ENCODE assay signal across 19 cellular contexts in the genomic region with DNA sequence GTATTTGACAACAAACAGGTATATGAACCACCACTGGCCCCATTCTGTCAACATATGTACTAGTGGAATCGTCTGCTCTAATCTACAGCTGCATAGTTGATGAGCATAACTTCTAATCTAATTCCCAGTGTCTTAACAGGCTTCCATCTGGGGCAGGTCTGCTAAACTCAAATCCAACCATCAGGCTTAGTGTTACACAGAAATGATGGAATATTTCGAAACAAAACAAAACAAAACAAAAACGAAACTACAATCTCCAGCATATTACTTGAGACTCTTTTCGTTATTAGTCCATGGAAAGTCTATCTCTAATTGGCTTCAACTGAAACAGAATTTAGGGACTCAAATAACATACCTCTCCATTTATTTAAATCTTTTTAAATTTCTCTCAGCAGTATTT. TPM values are rescaled to one million over a fixed set of nuclear protein-coding genes. Genes with fewer than 3 reads are reported as not detected.
DNase-seq lines count a peak whose midpoint lies in the region; ATAC-seq and TF ChIP-seq lines count a peak whose summit lies in the region.
"Had no signal": no experiment of that assay in that cellular context is flagged by ENCODE, and none has a peak within 500 bp of the region (broad histone marks: within the 10 kb centered on the region; RNA-seq: fewer than 3 reads in every experiment).

No MANE protein-coding gene starts in this region.

- no peaks in the 10 kb centered on the region for H3K27me3 ChIP-seq in SJSA1 (replicated peaks)
- H3K27me3 ChIP-seq: neutrophil, Peyer's patch, tibial nerve had no signal

- peak overlapping the region; percentile 17 for H3K27ac ChIP-seq in SJSA1
- H3K27ac ChIP-seq in urinary bladder (ENCODE audit: low read depth), result peak overlapping the region; percentile 38
- H3K27ac ChIP-seq: neutrophil had no signal

- H3K4me1 Mint-ChIP-seq in T-cell, result peaks cover 15 to 40% (median 37%) of the 10 kb centered on the region in 3 donors

- H3K4me1 ChIP-seq in SJSA1 (replicated peaks) (peaks cover 31% of the 10 kb centered on the region), urinary bladder (ENCODE audit: insufficient read depth) (no peaks in the 10 kb centered on the region)
- H3K4me1 ChIP-seq: Peyer's patch, tibial nerve had no signal

- H3K36me3 Mint-ChIP-seq in T-cell, result peaks cover 43% of the 10 kb centered on the region

- peaks cover 0 to 8% (median 0%) of the 10 kb centered on the region in 3 donors for H3K9me3 Mint-ChIP-seq in T-cell

- H3K36me3 ChIP-seq in SJSA1 (peaks cover 3% of the 10 kb centered on the region; the same call in 1 of the 2 replicates), urinary bladder (ENCODE audit: insufficient read depth) (no peaks in the 10 kb centered on the region)
- H3K36me3 ChIP-seq: neutrophil, Peyer's patch, tibial nerve had no signal

- no peak overlapping the region for H3K4me3 Mint-ChIP-seq in T-cell
- H3K4me3 Mint-ChIP-seq: CD4-positive, CD25-positive, alpha-beta regulatory T cell; dendritic cell treated with granulocyte-macrophage colony-stimulating factor and Interleukin-4, amounts not matched to agents 40 ng/mL and 50 ng/mL, for 4 days had no signal

- CTCF ChIA-PET in T-cell (lab: Charles Lee), result interaction anchor here (0.6 to 0.7 kb wide), 2 partner anchors 15 to 51 kb away, joined by 3 to 4 read pairs; no protein-coding TSS in a partner anchor

- DNase-seq in SIG-M5 treated with dmso at 0.1 percent for 504 hours (lab: John Stamatoyannopoulos, UW; ENCODE audit: unreplicated experiment) (peak; percentile 4), SIG-M5 (lab: John Stamatoyannopoulos, UW) (no peak), SJSA1 (ENCODE audit: low read depth in 1 of 2, low spot score in 2 of 2) (no peak), fibroblast of villous mesenchyme (ENCODE audit: low read depth) (peak; percentile 71), T-cell (no peak), GM10266 (ENCODE audit: extremely low spot score) (no peak)
- DNase-seq in activated CD4-positive, alpha-beta T cell treated with anti-CD3 and anti-CD28 coated beads, Interleukin-2, amount 50 U/mL, for 4 hours, result no peak
- DNase-seq: CD4-positive, CD25-positive, alpha-beta regulatory T cell; DMS153; GDM1; NCI-H748 treated with DMSO at 0.1 percent for 48 hours; Peyer's patch; retina; SK-N-SH had no signal

- POLR2A ChIA-PET in T-cell (lab: Charles Lee), result no interaction called here

- H3K4me3 ChIP-seq in SJSA1 (no peak overlapping the region), fibroblast of villous mesenchyme (ENCODE audit: low read depth, low read length) (peak overlapping the region; percentile 16), urinary bladder (ENCODE audit: low read depth, low read length) (no peak overlapping the region)
- H3K4me3 ChIP-seq: GM12878, Peyer's patch, tibial nerve had no signal

- H3K9me3 ChIP-seq in SJSA1 (replicated peaks), result no peaks in the 10 kb centered on the region
- H3K9me3 ChIP-seq: neutrophil, Peyer's patch, SK-N-SH, tibial nerve had no signal

- ATAC-seq in T-cell (replicated peaks in 1 of 4), result no peak
- ATAC-seq: GM12878 had no signal

- H3K27me3 Mint-ChIP-seq in T-cell, result no peaks in the 10 kb centered on the region
- H3K27me3 Mint-ChIP-seq: CD4-positive, CD25-positive, alpha-beta regulatory T cell; dendritic cell treated with granulocyte-macrophage colony-stimulating factor and Interleukin-4, amounts not matched to agents 40 ng/mL and 50 ng/mL, for 4 days had no signal

- WGBS in urinary bladder, result 67% methylated on average over 4 of the region's 4 CpGs

- no peak overlapping the region for H3K27ac Mint-ChIP-seq in T-cell
- H3K27ac Mint-ChIP-seq: dendritic cell treated with granulocyte-macrophage colony-stimulating factor and Interleukin-4, amounts not matched to agents 40 ng/mL and 50 ng/mL, for 4 days had no signal

- TF ChIP-seq CTCF in fibroblast of villous mesenchyme (IDR thresholded peaks at IDR 0.05; ENCODE audit: insufficient read depth, low read depth, low read length), result no peak
- TF ChIP-seq CTCF in GM10266 (IDR thresholded peaks at IDR 0.05; ENCODE audit: control insufficient read depth, insufficient read depth, low read depth, missing control alignments), result no peak

RNA-seq across cellular contexts. Expression of a gene that starts 37.6 kb away (rescaled TPM):
- 22.6 and 23.6 TPM in 2 replicates for total RNA-seq in SJSA1 (2014; rRNA removed; shearing (Covaris generic))
- total RNA-seq in fibroblast of villous mesenchyme, result 19.0 and 39.3 TPM in 2 replicates
- 21.8 TPM for total RNA-seq in urinary bladder
- 22.8 TPM for polyA plus RNA-seq in urinary bladder
- 10 to 100 TPM in 4 of 5 donors, 1 to 10 TPM in 1; 8.9 to 16.0 (median 14.4) TPM for total RNA-seq in T-cell

Comparison
In these comparisons a context has a peak if more than half of its experiments do, and no peak if none do; other contexts are left out.
1. DNase-seq: peak in SIG-M5 treated with dmso at 0.1 percent for 504 hours (single experiment) and fibroblast of villous mesenchyme (single experiment); none in SIG-M5 (single experiment), SJSA1 (0 of 2), T-cell (0 of 34), GM10266 (single experiment) and activated CD4-positive, alpha-beta T cell treated with anti-CD3 and anti-CD28 coated beads, Interleukin-2, amount 50 U/mL, for 4 hours (0 of 2).